Comparison of ENCODE assay signal across 10 cellular contexts in the genomic region with DNA sequence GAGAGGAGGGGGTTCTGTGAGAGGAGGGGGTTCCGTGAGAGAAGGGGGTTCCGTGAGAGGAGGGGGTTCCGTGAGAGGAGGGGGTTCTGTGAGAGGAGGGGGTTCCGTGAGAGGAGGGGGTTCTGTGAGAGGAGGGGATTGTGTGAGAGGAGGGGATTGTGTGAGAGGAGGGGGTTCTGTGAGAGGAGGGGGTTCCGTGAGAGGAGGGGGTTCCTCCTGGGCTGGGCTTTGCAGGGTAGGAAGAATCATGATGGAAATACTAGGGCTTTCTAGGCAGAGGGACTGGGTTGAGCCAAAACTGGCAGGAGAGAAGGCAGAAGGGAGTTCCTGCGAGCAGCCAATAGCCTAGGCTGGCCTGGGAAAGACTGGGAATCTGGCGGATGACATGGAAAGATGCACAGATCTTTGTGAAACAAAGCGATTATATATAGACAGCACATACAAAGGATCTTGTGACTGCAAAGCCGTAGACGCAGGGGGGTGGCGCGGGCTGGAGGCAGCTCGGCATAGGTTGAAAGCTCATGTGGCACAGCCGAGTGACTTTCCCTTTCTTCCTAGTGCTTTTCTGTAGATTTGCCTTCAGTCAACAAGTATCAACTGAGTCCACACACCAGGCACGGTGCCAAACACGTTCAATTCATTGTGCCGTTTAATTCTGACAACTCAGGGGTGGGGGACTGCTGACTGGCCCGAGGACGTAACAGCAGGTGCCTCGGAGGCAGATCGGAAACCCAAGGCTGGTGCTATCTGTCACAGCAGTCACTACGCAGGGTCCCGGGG. TPM values are rescaled to one million over a fixed set of nuclear protein-coding genes. Genes with fewer than 3 reads are reported as not detected.
DNase-seq lines count a peak whose midpoint lies in the region; ATAC-seq and TF ChIP-seq lines count a peak whose summit lies in the region.
"Had no signal": no experiment of that assay in that cellular context is flagged by ENCODE, and none has a peak within 500 bp of the region (broad histone marks: within the 10 kb centered on the region; RNA-seq: fewer than 3 reads in every experiment).

No MANE protein-coding gene starts in this region.

- H3K4me1 ChIP-seq in upper lobe of left lung (peaks cover 61 to 89% (median 71%) of the 10 kb centered on the region in 4 donors), uterus (peaks cover 0 to 8% of the 10 kb centered on the region in 2 donors)

- peak overlapping the region; percentile 75 for H3K27ac ChIP-seq in SK-N-MC
- peak overlapping the region; percentile 65 to 82 (median 76) for H3K27ac ChIP-seq in upper lobe of left lung
- no peak overlapping the region for H3K27ac ChIP-seq in uterus

- no peak overlapping the region for H3K4me3 Mint-ChIP-seq in activated T-cell treated with anti-CD3 and anti-CD28 coated beads, Interleukin-2, amount 50 U/mL, for 24 hours

- TF ChIP-seq EP300 in upper lobe of left lung (IDR thresholded peaks at IDR 0.05): no peak

- TF ChIP-seq CTCF in upper lobe of left lung (IDR thresholded peaks at IDR 0.05) (no peak), uterus (IDR thresholded peaks at IDR 0.05) (no peak)

- no peak for ATAC-seq in upper lobe of left lung (ENCODE audit: low FRiP score in 2 of 2)

- H3K27me3 ChIP-seq in upper lobe of left lung (no peaks in the 10 kb centered on the region), uterus (no peaks in the 10 kb centered on the region)

- H3K9me3 Mint-ChIP-seq in activated T-cell treated with anti-CD3 and anti-CD28 coated beads, Interleukin-2, amount 50 U/mL, for 24 hours: no peaks in the 10 kb centered on the region

- no peak for TF ChIP-seq POLR2A in upper lobe of left lung (IDR thresholded peaks at IDR 0.05)
- TF ChIP-seq POLR2A in uterus (IDR thresholded peaks at IDR 0.05): no peak

- DNase-seq in activated T-cell treated with anti-CD3 and anti-CD28 coated beads, Interleukin-2, amount 50 U/mL, for 24 hours: no peak
- no peak for DNase-seq in activated T-cell treated with anti-CD3 and anti-CD28 coated beads, Interleukin-2, amount 50 U/mL, for 48 hours
- DNase-seq in SK-N-MC (ENCODE audit: low read depth, low spot score) (no peak), inferior parietal cortex (ENCODE audit: extremely low spot score) (peak; percentile 66), upper lobe of left lung (no peak), uterus (no peak), NCI-H226 (no peak), NCI-H82 treated with DMSO at 0.1 percent for 48 hours (lab: John Stamatoyannopoulos, UW; ENCODE audit: unreplicated experiment) (no peak)
- DNase-seq: activated gamma-delta T cell treated with Interleukin-2 at 50 U/mL for 16 hours, Right ventricle myocardium superior had no signal

- 71 to 77% methylated on average over 17 to 22 of the region's 23 CpGs for WGBS in upper lobe of left lung, 2 donors

- H3K27ac Mint-ChIP-seq in activated T-cell treated with anti-CD3 and anti-CD28 coated beads, Interleukin-2, amount 50 U/mL, for 24 hours: peak overlapping the region; percentile 71

- intact Hi-C loops in uterus (cut with DNase I; ENCODE audit: low total_unique reads): no loop called here

- H3K4me1 Mint-ChIP-seq in activated T-cell treated with anti-CD3 and anti-CD28 coated beads, Interleukin-2, amount 50 U/mL, for 24 hours (ENCODE audit: low read depth): peaks cover 38% of the 10 kb centered on the region

- no peak overlapping the region for H3K9ac ChIP-seq in SK-N-MC (ENCODE audit: insufficient read length)

- H3K27me3 Mint-ChIP-seq in activated T-cell treated with anti-CD3 and anti-CD28 coated beads, Interleukin-2, amount 50 U/mL, for 24 hours: no peaks in the 10 kb centered on the region

- H3K4me3 ChIP-seq in SK-N-MC (no peak overlapping the region), upper lobe of left lung (no peak overlapping the region), uterus (no peak overlapping the region)

- H3K36me3 Mint-ChIP-seq in activated T-cell treated with anti-CD3 and anti-CD28 coated beads, Interleukin-2, amount 50 U/mL, for 24 hours (ENCODE audit: low read depth): peaks cover 78% of the 10 kb centered on the region

- H3K36me3 ChIP-seq in SK-N-MC (ENCODE audit: insufficient read depth, low read length) (peaks cover 15% of the 10 kb centered on the region; the same call in 1 of the 2 replicates), upper lobe of left lung (peaks cover 2 to 13% (median 10%) of the 10 kb centered on the region in 4 donors), uterus (no peaks in the 10 kb centered on the region)

- H3K9me3 ChIP-seq in SK-N-MC (ENCODE audit: low read depth, low read length): no peaks in the 10 kb centered on the region
- H3K9me3 ChIP-seq in upper lobe of left lung: no peaks in the 10 kb centered on the region
- H3K9me3 ChIP-seq in uterus: no peaks in the 10 kb centered on the region

RNA-seq across cellular contexts. Expression of a gene that starts 6.3 kb away (rescaled TPM):
- total RNA-seq in upper lobe of left lung: 10 to 100 TPM; 45.5 to 71.8 (median 62.6) TPM
- total RNA-seq in uterus: 100 to 1,000 TPM in 1 of 4 donors, 10 to 100 TPM in 2, 1 to 10 TPM in 1; 8.9 to 438 (median 35.3) TPM

RNA-seq across cellular contexts. Expression of a gene that starts 26.8 kb away (rescaled TPM):
- total RNA-seq in upper lobe of left lung: 10 to 100 TPM; 11.4 to 40.6 (median 30.2) TPM
- 10 to 100 TPM in 3 of 4 donors, 1 to 10 TPM in 1; 3.6 to 49.0 (median 19.9) TPM for total RNA-seq in uterus

RNA-seq across cellular contexts. Expression of a gene that starts 29.0 kb away (rescaled TPM):
- total RNA-seq in upper lobe of left lung: 10 to 100 TPM; 10.5 to 35.2 (median 22.6) TPM
- total RNA-seq in uterus: 10 to 100 TPM in 1 of 4 donors, 1 to 10 TPM in 3; 2.9 to 55.8 (median 5.1) TPM

Comparison
In these comparisons a context has a peak if more than half of its experiments do, and no peak if none do; other contexts are left out.
1. H3K27ac ChIP-seq: peak in SK-N-MC (single experiment) and upper lobe of left lung (4 of 4); none in uterus (0 of 2).